ENCODE assay signal across 2 cellular contexts in the genomic region with DNA sequence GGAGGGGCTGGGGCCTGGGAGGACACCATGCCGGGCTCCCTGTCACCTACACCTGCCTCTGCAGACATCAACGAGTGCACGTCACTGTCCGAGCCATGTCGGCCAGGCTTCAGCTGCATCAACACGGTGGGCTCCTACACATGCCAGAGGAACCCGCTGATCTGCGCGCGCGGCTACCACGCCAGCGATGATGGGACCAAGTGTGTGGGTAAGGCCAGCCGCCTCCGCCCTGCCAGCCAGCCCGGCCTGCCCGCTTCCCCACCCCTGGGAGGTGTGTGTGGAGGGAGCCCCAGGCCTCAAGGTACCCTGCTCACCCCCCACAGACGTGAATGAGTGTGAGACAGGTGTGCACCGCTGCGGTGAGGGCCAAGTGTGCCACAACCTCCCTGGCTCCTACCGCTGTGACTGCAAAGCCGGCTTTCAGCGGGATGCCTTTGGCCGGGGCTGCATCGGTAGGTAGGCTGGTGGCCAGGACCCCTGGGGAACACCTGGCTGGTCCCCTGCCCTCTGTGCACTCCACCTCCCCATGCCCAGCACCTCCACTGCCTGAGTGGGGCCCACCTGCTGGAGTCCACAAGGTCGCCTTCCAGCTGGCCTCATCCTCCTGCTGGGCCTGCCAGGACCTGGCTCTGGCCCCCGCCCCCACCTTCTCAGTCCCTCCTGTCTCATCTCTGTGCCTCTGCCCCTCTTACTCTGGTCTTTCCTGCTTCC.
TF ChIP-seq lines count a peak whose summit lies in the region.

No MANE protein-coding gene starts in this region.

TF ChIP-seq in GM23338, 12 proteins besides CTCF, POLR2A, EP300 and RAD21 (continued from another document):
- no peak for TF ChIP-seq REST (IDR thresholded peaks at IDR 0.05; ENCODE audit: unreplicated experiment)
- no peak for TF ChIP-seq STAT1 (IDR thresholded peaks at IDR 0.05; ENCODE audit: unreplicated experiment)
- no peak for TF ChIP-seq ZNF331 (CRISPR knock-in tag; IDR thresholded peaks at IDR 0.05; ENCODE audit: low read depth)
- no peak for TF ChIP-seq POLR2AphosphoS5 (IDR thresholded peaks at IDR 0.05; ENCODE audit: low read depth)
- TF ChIP-seq ZNF114 (CRISPR knock-in tag; IDR thresholded peaks at IDR 0.05): no peak
- TF ChIP-seq CREB1 (CRISPR knock-in tag; IDR thresholded peaks at IDR 0.05; ENCODE audit: low read depth): no peak
- no peak for TF ChIP-seq NANOG (IDR thresholded peaks at IDR 0.05; ENCODE audit: borderline replicate concordance)
- no peak for TF ChIP-seq JUNB (IDR thresholded peaks at IDR 0.05; ENCODE audit: unreplicated experiment)
- no peak for TF ChIP-seq EZH2phosphoT487 (IDR thresholded peaks at IDR 0.05; ENCODE audit: unreplicated experiment)
- TF ChIP-seq, protein P1, sequence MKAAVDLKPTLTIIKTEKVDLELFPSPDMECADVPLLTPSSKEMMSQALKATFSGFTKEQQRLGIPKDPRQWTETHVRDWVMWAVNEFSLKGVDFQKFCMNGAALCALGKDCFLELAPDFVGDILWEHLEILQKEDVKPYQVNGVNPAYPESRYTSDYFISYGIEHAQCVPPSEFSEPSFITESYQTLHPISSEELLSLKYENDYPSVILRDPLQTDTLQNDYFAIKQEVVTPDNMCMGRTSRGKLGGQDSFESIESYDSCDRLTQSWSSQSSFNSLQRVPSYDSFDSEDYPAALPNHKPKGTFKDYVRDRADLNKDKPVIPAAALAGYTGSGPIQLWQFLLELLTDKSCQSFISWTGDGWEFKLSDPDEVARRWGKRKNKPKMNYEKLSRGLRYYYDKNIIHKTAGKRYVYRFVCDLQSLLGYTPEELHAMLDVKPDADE (IDR thresholded peaks at IDR 0.05): no peak

TF ChIP-seq in WTC11, 78 proteins besides CTCF, POLR2A, EP300 and RAD21 (continued from another document):
- TF ChIP-seq, protein P2, sequence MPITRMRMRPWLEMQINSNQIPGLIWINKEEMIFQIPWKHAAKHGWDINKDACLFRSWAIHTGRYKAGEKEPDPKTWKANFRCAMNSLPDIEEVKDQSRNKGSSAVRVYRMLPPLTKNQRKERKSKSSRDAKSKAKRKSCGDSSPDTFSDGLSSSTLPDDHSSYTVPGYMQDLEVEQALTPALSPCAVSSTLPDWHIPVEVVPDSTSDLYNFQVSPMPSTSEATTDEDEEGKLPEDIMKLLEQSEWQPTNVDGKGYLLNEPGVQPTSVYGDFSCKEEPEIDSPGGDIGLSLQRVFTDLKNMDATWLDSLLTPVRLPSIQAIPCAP (CRISPR knock-in tag; IDR thresholded peaks at IDR 0.05): no peak
- TF ChIP-seq HMGA2 (CRISPR knock-in tag; IDR thresholded peaks at IDR 0.05): no peak
